Comparison of ENCODE assay signal across 1 cellular context in the genomic region with DNA sequence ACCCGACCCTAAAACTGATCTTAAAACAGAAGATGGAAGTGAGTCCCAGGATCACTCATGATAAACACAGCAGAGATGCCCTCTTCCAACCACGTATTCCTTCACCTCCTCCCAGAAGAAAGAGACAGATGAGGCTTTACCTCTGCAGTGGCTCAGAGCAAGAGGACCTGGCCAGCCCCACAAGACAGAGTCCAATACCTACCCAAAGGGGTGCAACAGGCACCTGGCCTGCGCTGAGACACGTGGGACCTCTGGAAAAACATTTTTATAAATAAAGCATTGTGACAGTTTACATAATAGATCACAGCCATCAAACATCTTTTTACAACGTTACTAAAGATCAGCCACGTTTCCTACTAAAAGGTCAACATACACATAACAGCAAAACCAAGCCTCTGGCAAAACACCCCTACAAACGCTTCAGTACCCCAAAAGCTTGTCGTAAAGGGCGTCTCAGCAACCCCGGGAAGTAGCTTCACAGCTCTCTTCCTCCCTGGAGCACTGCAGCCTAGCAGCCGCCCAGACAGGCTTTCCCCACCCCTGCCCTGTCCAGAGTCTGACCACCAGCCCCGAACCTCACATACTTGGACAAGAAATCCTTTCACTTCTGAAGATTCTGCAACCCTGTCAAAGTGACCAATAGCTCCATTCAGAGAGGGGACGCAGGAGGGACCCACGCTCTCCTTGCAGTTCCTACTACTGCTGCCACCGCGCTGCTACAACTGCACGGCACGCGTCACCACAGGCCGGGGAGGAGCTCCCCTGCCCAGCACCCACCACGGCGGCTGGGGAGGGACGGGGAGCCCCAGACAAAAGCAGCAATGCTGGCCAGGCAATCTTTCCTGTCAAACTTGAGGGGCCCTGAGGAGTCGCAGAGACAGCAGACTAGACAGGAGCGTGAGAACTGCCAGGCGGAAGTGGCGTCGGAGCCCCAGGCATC.
TF ChIP-seq lines count a peak whose summit lies in the region.

No MANE protein-coding gene starts in this region.

TF ChIP-seq in K562, 482 proteins besides CTCF, POLR2A, EP300 and RAD21:
- TF ChIP-seq HNRNPLL (IDR thresholded peaks at IDR 0.05; ENCODE audit: low read depth, low read length, poor library complexity, severe bottlenecking) (no peak), MBD1 (CRISPR knock-in tag; IDR thresholded peaks at IDR 0.05) (no peak), SRSF9 (IDR thresholded peaks at IDR 0.05; ENCODE audit: borderline replicate concordance, low read depth, low read length) (no peak), DACH1 (IDR thresholded peaks at IDR 0.05; ENCODE audit: partially characterized antibody) (no peak), TCF7 (IDR thresholded peaks at IDR 0.05; ENCODE audit: borderline replicate concordance) (no peak), CTCFL (IDR thresholded peaks at IDR 0.05; ENCODE audit: borderline replicate concordance, insufficient read depth, low read depth, low read length, poor library complexity, severe bottlenecking) (no peak), ZNF57 (CRISPR knock-in tag; IDR thresholded peaks at IDR 0.05) (no peak), RAD51 (IDR thresholded peaks at IDR 0.05; ENCODE audit: borderline replicate concordance, low read depth) (no peak), PTRF (tag; IDR thresholded peaks at IDR 0.05) (no peak), ZNF444 (CRISPR knock-in tag; IDR thresholded peaks at IDR 0.05) (no peak), CHCHD3 (CRISPR knock-in tag; IDR thresholded peaks at IDR 0.05) (no peak), GTF2B (IDR thresholded peaks at IDR 0.05; ENCODE audit: extremely low read depth, insufficient read length) (no peak), KDM2B (CRISPR knock-in tag; IDR thresholded peaks at IDR 0.05) (no peak)
- TF ChIP-seq, protein P1, sequence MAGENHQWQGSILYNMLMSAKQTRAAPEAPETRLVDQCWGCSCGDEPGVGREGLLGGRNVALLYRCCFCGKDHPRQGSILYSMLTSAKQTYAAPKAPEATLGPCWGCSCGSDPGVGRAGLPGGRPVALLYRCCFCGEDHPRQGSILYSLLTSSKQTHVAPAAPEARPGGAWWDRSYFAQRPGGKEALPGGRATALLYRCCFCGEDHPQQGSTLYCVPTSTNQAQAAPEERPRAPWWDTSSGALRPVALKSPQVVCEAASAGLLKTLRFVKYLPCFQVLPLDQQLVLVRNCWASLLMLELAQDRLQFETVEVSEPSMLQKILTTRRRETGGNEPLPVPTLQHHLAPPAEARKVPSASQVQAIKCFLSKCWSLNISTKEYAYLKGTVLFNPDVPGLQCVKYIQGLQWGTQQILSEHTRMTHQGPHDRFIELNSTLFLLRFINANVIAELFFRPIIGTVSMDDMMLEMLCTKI (IDR thresholded peaks at IDR 0.05; ENCODE audit: partially characterized antibody): no peak
